In the genomic region with DNA sequence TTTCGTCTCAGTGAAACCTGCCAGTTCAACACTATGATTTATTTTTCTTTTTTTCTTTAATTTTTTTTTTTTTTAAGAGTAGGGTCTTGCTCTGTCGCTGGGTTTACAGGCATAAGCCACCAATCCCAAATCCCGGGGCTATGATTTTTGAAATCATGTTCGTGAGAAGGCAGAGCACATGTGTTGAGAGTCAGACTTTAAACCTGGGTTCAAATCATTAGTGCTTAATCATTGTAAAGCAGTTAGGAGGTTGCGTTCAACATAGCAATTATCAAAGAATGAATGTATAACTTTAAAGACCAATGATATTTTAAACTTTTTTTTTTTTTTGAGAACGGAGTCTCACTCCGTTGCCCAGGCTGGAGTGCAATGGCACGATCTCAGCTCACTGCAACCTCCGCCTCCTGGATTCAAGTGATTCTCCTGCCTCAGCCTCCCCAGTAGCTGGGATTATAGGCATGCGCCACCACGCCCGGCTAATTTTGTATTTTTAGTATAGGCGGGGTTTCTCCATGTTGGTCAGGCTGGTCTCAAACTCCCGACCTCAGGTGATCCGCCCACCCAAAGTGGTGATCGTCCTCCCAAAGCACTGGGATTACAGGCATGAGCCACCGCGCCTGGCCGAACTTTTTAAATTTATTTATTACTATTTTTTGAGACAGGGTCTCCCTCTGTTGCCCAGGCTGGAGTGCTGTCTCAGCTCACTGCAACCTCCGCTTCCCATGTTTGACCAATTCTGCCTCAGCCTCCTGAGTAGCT, we compare ENCODE assay signal across 1 cellular context.
A peak's percentile ranks its signal among the peaks of the same experiment; 100 is the strongest.
TF ChIP-seq lines count a peak whose summit lies in the region.
"Not testable (repeated sequence)": the region's sequence is repeated elsewhere in the genome, so short reads cannot be mapped to it uniquely, and the experiment has no call there.

No MANE protein-coding gene starts in this region.

TF ChIP-seq in HepG2, 621 proteins besides CTCF, POLR2A, EP300 and RAD21:
- TF ChIP-seq ZBTB38 (CRISPR knock-in tag; IDR thresholded peaks at IDR 0.05), result peak; percentile 80
- 0 out of 2 replicates have a peak, but pooled peaks have one; percentile 5 for TF ChIP-seq CREM (IDR thresholded peaks at IDR 0.05)
- not testable (repeated sequence) for TF ChIP-seq CREM (CRISPR knock-in tag; IDR thresholded peaks at IDR 0.05)
